13 cellular contexts compared by ENCODE assay signal in genomic region chr1:86082183-86082582, GRCh38.
DNase-seq lines count a peak whose midpoint lies in the region; ATAC-seq and TF ChIP-seq lines count a peak whose summit lies in the region.
"Had no signal": no experiment of that assay in that cellular context is flagged by ENCODE, and none has a peak within 500 bp of the region (broad histone marks: within the 10 kb centered on the region; RNA-seq: fewer than 3 reads in every experiment).

No MANE protein-coding gene starts in this region.

- H3K27ac Mint-ChIP-seq in chondrocyte (ENCODE audit: unreplicated experiment): no peak overlapping the region
- H3K27ac Mint-ChIP-seq: activated CD4-positive, alpha-beta memory T cell treated with anti-CD3 and anti-CD28 coated beads, Interleukin-2, amount 10 ng/mL, durations not matched to agents 7 days and 5 days had no signal

- no peaks in the 10 kb centered on the region for H3K4me1 Mint-ChIP-seq in chondrocyte (ENCODE audit: low read depth)
- H3K4me1 Mint-ChIP-seq: activated CD4-positive, alpha-beta memory T cell treated with anti-CD3 and anti-CD28 coated beads, Interleukin-2, amount 10 ng/mL, durations not matched to agents 7 days and 5 days had no signal

- no peak for DNase-seq in AG04450 (ENCODE audit: low read depth, low spot score)
- peak; percentile 28 to 61 for DNase-seq in Kasumi-1 (lab: John Stamatoyannopoulos, UW)
- DNase-seq in chondrocyte (ENCODE audit: low spot score): no peak
- DNase-seq in aorta: no peak
- no peak for DNase-seq in GM13976 (ENCODE audit: low spot score)
- no peak for DNase-seq in activated gamma-delta T cell treated with Interleukin-2 at 50 U/mL for 16 hours
- DNase-seq: activated CD4-positive, alpha-beta memory T cell treated with anti-CD3 and anti-CD28 coated beads, Interleukin-2, amount 10 ng/mL, durations not matched to agents 7 days and 5 days; NCI-H187; SHP77; stimulated activated CD4-positive, alpha-beta T cell treated with anti-CD3 and anti-CD28 coated beads, Interleukin-2, amount 100 ng/mL, for 48 hours had no signal

- H3K4me3 ChIP-seq in AG04450 (ENCODE audit: low read depth, low read length) (no peak overlapping the region), aorta (ENCODE audit: low read length in 2 of 2) (no peak overlapping the region)
- H3K4me3 ChIP-seq: BLaER1 treated with 17β-estradiol and CSF1 and Interleukin-3, amounts not matched to agents 10 nM and 100 nM had no signal

- POLR2A ChIA-PET in AG04450 (lab: Yijun Ruan, JAX): no interaction called here

- H3K9me3 ChIP-seq in AG04450 (ENCODE audit: control insufficient read depth, insufficient read depth, low read length) (no peaks in the 10 kb centered on the region), aorta (ENCODE audit: control insufficient read depth, low read length) (no peaks in the 10 kb centered on the region)

- H3K4me1 ChIP-seq in aorta (ENCODE audit: control insufficient read depth in 1 of 2, insufficient read depth in 2 of 2, low read length in 2 of 2): no peaks in the 10 kb centered on the region

- H3K9me3 Mint-ChIP-seq in chondrocyte (ENCODE audit: low read depth): peaks cover 10% of the 10 kb centered on the region

- in situ Hi-C loops in GM13976 (cut with MboI; ENCODE audit: low sequenced_read_pairs, unreplicated experiment): no loop called here

- TF ChIP-seq CTCF in AG04450 (IDR thresholded peaks at IDR 0.05; ENCODE audit: low read depth, low read length) (peak; percentile 26; the same call in 1 of the 2 replicates), chondrocyte (IDR thresholded peaks at IDR 0.05) (peak; percentile 48), GM13976 (IDR thresholded peaks at IDR 0.05; ENCODE audit: borderline replicate concordance, control extremely low read depth, extremely low read depth, insufficient read depth, missing control alignments) (no peak)

- H3K4me3 Mint-ChIP-seq in chondrocyte (ENCODE audit: unreplicated experiment): no peak overlapping the region
- H3K4me3 Mint-ChIP-seq: activated CD4-positive, alpha-beta memory T cell treated with anti-CD3 and anti-CD28 coated beads, Interleukin-2, amount 10 ng/mL, durations not matched to agents 7 days and 5 days had no signal

- H3K27me3 Mint-ChIP-seq in chondrocyte (ENCODE audit: low read depth): peaks cover 10% of the 10 kb centered on the region
- H3K27me3 Mint-ChIP-seq: activated CD4-positive, alpha-beta memory T cell treated with anti-CD3 and anti-CD28 coated beads, Interleukin-2, amount 10 ng/mL, durations not matched to agents 7 days and 5 days had no signal

- CTCF ChIA-PET in AG04450 (lab: Charles Lee): no interaction called here

- H3K27me3 ChIP-seq in AG04450 (ENCODE audit: control insufficient read depth, insufficient read depth, low read length) (no peaks in the 10 kb centered on the region), aorta (ENCODE audit: control insufficient read depth in 1 of 2, insufficient read depth in 2 of 2, low read length in 1 of 2) (no peaks in the 10 kb centered on the region)
- H3K27me3 ChIP-seq: BLaER1 treated with 17β-estradiol and CSF1 and Interleukin-3, amounts not matched to agents 10 nM and 100 nM had no signal

- H3K36me3 ChIP-seq in aorta (ENCODE audit: control insufficient read depth in 1 of 2, insufficient read depth in 2 of 2, low read length in 1 of 2): no peaks in the 10 kb centered on the region
- H3K36me3 ChIP-seq: BLaER1 treated with 17β-estradiol and CSF1 and Interleukin-3, amounts not matched to agents 10 nM and 100 nM had no signal

- intact Hi-C loops in aorta (cut with DNase I): no loop called here

- ATAC-seq in GM18867 (IDR thresholded peaks at IDR 0.05; ENCODE audit: unreplicated experiment) (peak; percentile 56), aorta (ENCODE audit: low FRiP score) (no peak), HG03439 (IDR thresholded peaks at IDR 0.05; ENCODE audit: unreplicated experiment) (no peak)

- H3K27ac ChIP-seq in AG04450 (ENCODE audit: low read depth, low read length) (no peak overlapping the region), aorta (ENCODE audit: low read depth in 1 of 2, low read length in 2 of 2) (no peak overlapping the region)
- H3K27ac ChIP-seq: BLaER1 treated with 17β-estradiol and CSF1 and Interleukin-3, amounts not matched to agents 10 nM and 100 nM had no signal

- H3K36me3 Mint-ChIP-seq in chondrocyte (ENCODE audit: low read depth): peaks cover 3% of the 10 kb centered on the region

Comparison
In these comparisons a context has a peak if more than half of its experiments do, and no peak if none do; other contexts are left out.
1. DNase-seq: peak in Kasumi-1 (2 of 2); none in AG04450 (single experiment), chondrocyte (single experiment), aorta (0 of 2), GM13976 (single experiment) and activated gamma-delta T cell treated with Interleukin-2 at 50 U/mL for 16 hours (single experiment).